1 cellular context compared by ENCODE assay signal in the genomic region with DNA sequence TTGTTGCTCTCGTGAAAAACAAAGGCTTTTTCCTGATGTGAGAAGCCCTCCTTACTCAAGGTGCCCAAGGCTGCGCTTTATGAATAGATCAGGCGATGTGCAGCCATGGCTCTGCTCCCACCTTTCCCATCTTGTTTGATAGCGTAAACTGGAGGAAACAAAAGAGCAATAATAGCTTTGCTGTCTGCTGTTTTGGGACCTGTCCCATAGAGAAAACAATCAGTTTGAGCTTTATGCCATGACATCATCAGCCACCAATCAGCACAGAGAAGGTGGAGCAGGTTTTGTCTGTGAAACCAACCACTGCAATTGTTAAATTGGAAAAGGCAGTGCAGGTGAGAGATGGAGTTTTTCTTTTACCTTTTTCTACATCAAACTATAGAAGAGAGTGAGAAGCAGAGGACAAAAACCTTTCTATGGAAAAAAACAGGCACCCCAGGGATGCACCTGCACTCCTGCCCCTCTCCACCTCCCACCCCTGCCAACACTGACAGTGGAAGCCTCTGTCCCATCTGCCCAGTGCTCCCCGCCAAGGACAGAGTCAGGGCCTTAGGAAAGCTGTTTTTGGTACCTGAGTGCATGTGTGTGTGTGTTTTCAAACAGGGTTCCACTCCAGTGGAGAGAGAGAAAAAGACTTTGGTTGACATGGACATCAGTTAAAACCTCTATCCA.
TF ChIP-seq lines count a peak whose summit lies in the region.

No MANE protein-coding gene starts in this region.

TF ChIP-seq in GM12878, 131 proteins besides CTCF, POLR2A, EP300 and RAD21 (continued from another document):
- TF ChIP-seq, protein P1, sequence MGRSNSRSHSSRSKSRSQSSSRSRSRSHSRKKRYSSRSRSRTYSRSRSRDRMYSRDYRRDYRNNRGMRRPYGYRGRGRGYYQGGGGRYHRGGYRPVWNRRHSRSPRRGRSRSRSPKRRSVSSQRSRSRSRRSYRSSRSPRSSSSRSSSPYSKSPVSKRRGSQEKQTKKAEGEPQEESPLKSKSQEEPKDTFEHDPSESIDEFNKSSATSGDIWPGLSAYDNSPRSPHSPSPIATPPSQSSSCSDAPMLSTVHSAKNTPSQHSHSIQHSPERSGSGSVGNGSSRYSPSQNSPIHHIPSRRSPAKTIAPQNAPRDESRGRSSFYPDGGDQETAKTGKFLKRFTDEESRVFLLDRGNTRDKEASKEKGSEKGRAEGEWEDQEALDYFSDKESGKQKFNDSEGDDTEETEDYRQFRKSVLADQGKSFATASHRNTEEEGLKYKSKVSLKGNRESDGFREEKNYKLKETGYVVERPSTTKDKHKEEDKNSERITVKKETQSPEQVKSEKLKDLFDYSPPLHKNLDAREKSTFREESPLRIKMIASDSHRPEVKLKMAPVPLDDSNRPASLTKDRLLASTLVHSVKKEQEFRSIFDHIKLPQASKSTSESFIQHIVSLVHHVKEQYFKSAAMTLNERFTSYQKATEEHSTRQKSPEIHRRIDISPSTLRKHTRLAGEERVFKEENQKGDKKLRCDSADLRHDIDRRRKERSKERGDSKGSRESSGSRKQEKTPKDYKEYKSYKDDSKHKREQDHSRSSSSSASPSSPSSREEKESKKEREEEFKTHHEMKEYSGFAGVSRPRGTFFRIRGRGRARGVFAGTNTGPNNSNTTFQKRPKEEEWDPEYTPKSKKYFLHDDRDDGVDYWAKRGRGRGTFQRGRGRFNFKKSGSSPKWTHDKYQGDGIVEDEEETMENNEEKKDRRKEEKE (IDR thresholded peaks at IDR 0.05) = no peak
- TF ChIP-seq MEF2A (IDR thresholded peaks at IDR 0.05; ENCODE audit: insufficient read depth, low read depth, low read length) (no peak), ZNF622 (IDR thresholded peaks at IDR 0.05) (no peak), RELA (IDR thresholded peaks at IDR 0.05; ENCODE audit: borderline replicate concordance, partially characterized antibody) (no peak)
